ENCODE assay signal across 11 cellular contexts in genomic region chr2:55097462-55098410, GRCh38. TPM values are rescaled to one million over a fixed set of nuclear protein-coding genes. Genes with fewer than 3 reads are reported as not detected.
DNase-seq lines count a peak whose midpoint lies in the region; ATAC-seq, FAIRE-seq and TF ChIP-seq lines count a peak whose summit lies in the region.
"Had no signal": no experiment of that assay in that cellular context is flagged by ENCODE, and none has a peak within 500 bp of the region (broad histone marks: within the 10 kb centered on the region; RNA-seq: fewer than 3 reads in every experiment).

No MANE protein-coding gene starts in this region.

- no peak overlapping the region for H3K4me3 Mint-ChIP-seq in naive thymus-derived CD4-positive, alpha-beta T cell
- H3K4me3 Mint-ChIP-seq in CD8-positive, alpha-beta T cell, result no peak overlapping the region

- no peaks in the 10 kb centered on the region for H3K36me3 ChIP-seq in skeletal muscle tissue (ENCODE audit: control insufficient read depth in 3 of 3, insufficient read depth in 3 of 3, low read length in 3 of 3)
- H3K36me3 ChIP-seq in naive thymus-derived CD4-positive, alpha-beta T cell (ENCODE audit: control insufficient read depth in 2 of 3, insufficient read depth in 3 of 3, low read length in 3 of 3), result no peaks in the 10 kb centered on the region
- no peaks in the 10 kb centered on the region for H3K36me3 ChIP-seq in CD8-positive, alpha-beta T cell (ENCODE audit: insufficient read depth, low read length)

- no peaks in the 10 kb centered on the region for H3K9me3 ChIP-seq in skeletal muscle tissue (ENCODE audit: control insufficient read depth in 3 of 3, low read length in 3 of 3)
- H3K9me3 ChIP-seq in naive thymus-derived CD4-positive, alpha-beta T cell (ENCODE audit: control insufficient read depth in 2 of 3, low read length in 3 of 3), result no peaks in the 10 kb centered on the region
- no peaks in the 10 kb centered on the region for H3K9me3 ChIP-seq in CD8-positive, alpha-beta T cell (ENCODE audit: low read length)

- H3K27ac ChIP-seq in skeletal muscle tissue (ENCODE audit: low read depth, low read length), result peak overlapping the region; percentile 55
- H3K27ac ChIP-seq in naive thymus-derived CD4-positive, alpha-beta T cell (ENCODE audit: low read depth, low read length), result no peak overlapping the region
- H3K27ac ChIP-seq in CD8-positive, alpha-beta T cell (ENCODE audit: low read depth, low read length), result no peak overlapping the region

- no peak overlapping the region for H3K4me3 ChIP-seq in skeletal muscle tissue (ENCODE audit: low read length in 3 of 3)
- H3K4me3 ChIP-seq in naive thymus-derived CD4-positive, alpha-beta T cell (ENCODE audit: low read length), result no peak overlapping the region
- H3K4me3 ChIP-seq in CD8-positive, alpha-beta T cell (ENCODE audit: low read depth, low read length), result no peak overlapping the region

- peaks cover 0 to 14% (median 7%) of the 10 kb centered on the region in 7 donors for H3K4me1 Mint-ChIP-seq in naive thymus-derived CD4-positive, alpha-beta T cell
- peaks cover 5% of the 10 kb centered on the region for H3K4me1 Mint-ChIP-seq in CD8-positive, alpha-beta T cell (ENCODE audit: low read depth)

- peaks cover 10 to 29% (median 23%) of the 10 kb centered on the region in 3 donors for H3K4me1 ChIP-seq in skeletal muscle tissue (ENCODE audit: control insufficient read depth in 3 of 3, insufficient read depth in 3 of 3, low read length in 3 of 3)
- H3K4me1 ChIP-seq in naive thymus-derived CD4-positive, alpha-beta T cell (ENCODE audit: control insufficient read depth in 2 of 2, insufficient read depth in 2 of 2, low read length in 2 of 2), result no peaks in the 10 kb centered on the region
- H3K4me1 ChIP-seq in CD8-positive, alpha-beta T cell (ENCODE audit: insufficient read depth, low read length), result no peaks in the 10 kb centered on the region

- TF ChIP-seq POLR2A in H54 (IDR thresholded peaks at IDR 0.05; ENCODE audit: low read depth, low read length), result no peak

- FAIRE-seq in H54 (lab: Jason Lieb, UNC), result peak; percentile 86

- CTCF ChIA-PET in naive thymus-derived CD4-positive, alpha-beta T cell (lab: Charles Lee), result no interaction called here
- CTCF ChIA-PET in CD8-positive, alpha-beta T cell (lab: Charles Lee), result interaction anchor here (0.9 to 2.0 kb wide), 4 partner anchors 17 to 71 kb away, joined by 3 to 5 read pairs (median 4); no protein-coding TSS in a partner anchor

- H3K27ac Mint-ChIP-seq in naive thymus-derived CD4-positive, alpha-beta T cell, result no peak overlapping the region
- H3K27ac Mint-ChIP-seq in CD8-positive, alpha-beta T cell, result no peak overlapping the region

- intact Hi-C loops in left ventricle myocardium superior (cut with micrococcal nuclease), result no loop called here
- intact Hi-C loops in naive thymus-derived CD4-positive, alpha-beta T cell (cut with micrococcal nuclease), result loop anchor here in 1 of 2 donors (5.0 kb wide), 1 partner anchor 45 kb away; the partner anchor contains the start of gene RTN4
- intact Hi-C loops in CD8-positive, alpha-beta T cell (cut with DNase I, micrococcal nuclease), result no loop called here

- no peaks in the 10 kb centered on the region for H3K36me3 Mint-ChIP-seq in naive thymus-derived CD4-positive, alpha-beta T cell
- H3K36me3 Mint-ChIP-seq in CD8-positive, alpha-beta T cell, result no peaks in the 10 kb centered on the region

- DNase-seq in H54 (ENCODE audit: insufficient read length, low spot score) (no peak), left ventricle myocardium superior (peak; percentile 45)
- no peak for DNase-seq in activated CD4-positive, alpha-beta T cell treated with anti-CD3 and anti-CD28 coated beads, Interleukin-2, amount 50 U/mL, for 48 hours
- DNase-seq in naive thymus-derived CD4-positive, alpha-beta T cell, result no peak
- no peak for DNase-seq in CD8-positive, alpha-beta T cell
- DNase-seq: activated CD4-positive, CD25-positive, alpha-beta regulatory T cell; activated effector memory CD4-positive, alpha-beta T cell treated with anti-CD3 and anti-CD28 coated beads, Interleukin-2, amount 50 U/mL, for 16 hours; NCI-H1092 treated with DMSO at 0.1 percent for 48 hours had no signal

- no peak overlapping the region for H3K9ac ChIP-seq in skeletal muscle tissue (ENCODE audit: low read depth in 1 of 3, low read length in 3 of 3)

- POLR2A ChIA-PET in naive thymus-derived CD4-positive, alpha-beta T cell (lab: Charles Lee), result no interaction called here
- POLR2A ChIA-PET in CD8-positive, alpha-beta T cell (lab: Charles Lee), result interaction anchor here (0.6 kb wide), 1 partner anchor 33 kb away, joined by 5 read pairs; no protein-coding TSS in a partner anchor

- H3K27me3 Mint-ChIP-seq in naive thymus-derived CD4-positive, alpha-beta T cell, result no peaks in the 10 kb centered on the region
- H3K27me3 Mint-ChIP-seq in CD8-positive, alpha-beta T cell (ENCODE audit: low read depth), result no peaks in the 10 kb centered on the region

- ATAC-seq in SK-N-SH treated with all-trans-retinoic acid at 6 μM for 48 hours (peak; percentile 62), left ventricle myocardium superior (peak; percentile 78), GM21381 (IDR thresholded peaks at IDR 0.05; ENCODE audit: unreplicated experiment) (no peak)
- no peak for ATAC-seq in naive thymus-derived CD4-positive, alpha-beta T cell
- ATAC-seq in CD8-positive, alpha-beta T cell, result no peak

- no peaks in the 10 kb centered on the region for H3K27me3 ChIP-seq in skeletal muscle tissue (ENCODE audit: control insufficient read depth in 3 of 3, insufficient read depth in 3 of 3, low read length in 3 of 3)
- H3K27me3 ChIP-seq in naive thymus-derived CD4-positive, alpha-beta T cell (ENCODE audit: control insufficient read depth in 2 of 2, insufficient read depth in 2 of 2, low read length in 2 of 2), result no peaks in the 10 kb centered on the region
- no peaks in the 10 kb centered on the region for H3K27me3 ChIP-seq in CD8-positive, alpha-beta T cell (ENCODE audit: insufficient read depth, low read length)

- no peaks in the 10 kb centered on the region for H3K9me3 Mint-ChIP-seq in naive thymus-derived CD4-positive, alpha-beta T cell
- no peaks in the 10 kb centered on the region for H3K9me3 Mint-ChIP-seq in CD8-positive, alpha-beta T cell

- no peak for TF ChIP-seq CTCF in CD8-positive, alpha-beta T cell (IDR thresholded peaks at IDR 0.05)

TF ChIP-seq in SK-N-SH treated with all-trans-retinoic acid at 6 μM for 48 hours, 23 proteins besides CTCF, POLR2A, EP300 and RAD21:
- TF ChIP-seq CSRNP3 (CRISPR knock-in tag; IDR thresholded peaks at IDR 0.05), result no peak

RNA-seq across cellular contexts. Expression of gene RTN4, which starts 47.5 kb away (rescaled TPM):
- total RNA-seq in left ventricle myocardium superior, result 43.5 TPM
- 414 TPM for total RNA-seq in skeletal muscle tissue
- 100 to 1,000 TPM in 1 of 5 experiments, 10 to 100 TPM in 4; 59.6 to 100 (median 65.1) TPM for total RNA-seq in naive thymus-derived CD4-positive, alpha-beta T cell
- polyA plus RNA-seq in naive thymus-derived CD4-positive, alpha-beta T cell, result 100 to 1,000 TPM in 1 of 2 donors, 10 to 100 TPM in 1; 61.2 to 126 TPM
- 10 to 100 TPM; 79.7 to 81.7 TPM for total RNA-seq in CD8-positive, alpha-beta T cell

Comparison
In these comparisons a context has a peak if more than half of its experiments do, and no peak if none do; other contexts are left out.
1. ATAC-seq: peak in SK-N-SH treated with all-trans-retinoic acid at 6 μM for 48 hours (single experiment) and left ventricle myocardium superior (single experiment); none in GM21381 (single experiment), naive thymus-derived CD4-positive, alpha-beta T cell (single experiment) and CD8-positive, alpha-beta T cell (single experiment).